In genomic region chr18:11851156-11852047, GRCh38 we compare ENCODE assay signal across 8 cellular contexts. TPM values are rescaled to one million over a fixed set of nuclear protein-coding genes. Genes with fewer than 3 reads are reported as not detected.
DNase-seq lines count a peak whose midpoint lies in the region; ATAC-seq and FAIRE-seq lines count a peak whose summit lies in the region.

CHMP1B (plus strand) TSS chr18:11851413; CDS start chr18:11851512, 99 bp downstream.

- H3K4me3 ChIP-seq in endocrine pancreas (ENCODE audit: control insufficient read depth, insufficient read depth, low read length): peak within 1 kb of the TSS; percentile 100
- peak within 1 kb of the TSS; percentile 94 for H3K4me3 ChIP-seq in mesendoderm (ENCODE audit: low read length)

- H3K27ac Mint-ChIP-seq in activated CD8-positive, alpha-beta memory T cell treated with anti-CD3 and anti-CD28 coated beads, Interleukin-2, amount 10 ng/mL, durations not matched to agents 7 days and 5 days: peak within 1 kb of the TSS; percentile 99

- H3K36me3 ChIP-seq in endocrine pancreas (ENCODE audit: control insufficient read depth, insufficient read depth, low read length) (no peaks in the 10 kb centered on the region), mesendoderm (ENCODE audit: control insufficient read depth, insufficient read depth, low read length) (no peaks in the 10 kb centered on the region)

- H3K79me1 ChIP-seq in mesendoderm (ENCODE audit: low read length): peaks cover 7% of the 10 kb centered on the region

- H3K27me3 Mint-ChIP-seq in activated CD8-positive, alpha-beta memory T cell treated with anti-CD3 and anti-CD28 coated beads, Interleukin-2, amount 10 ng/mL, durations not matched to agents 7 days and 5 days: no peaks in the 10 kb centered on the region

- peak within 1 kb of the TSS; percentile 33 for H3K27ac ChIP-seq in mesendoderm (ENCODE audit: low read depth, low read length)

- H3K4me2 ChIP-seq in mesendoderm (ENCODE audit: low read length): peak within 1 kb of the TSS; percentile 93

- H4K5ac ChIP-seq in mesendoderm (ENCODE audit: low read length): no peak within 1 kb of the TSS

- H3K4me1 Mint-ChIP-seq in activated CD8-positive, alpha-beta memory T cell treated with anti-CD3 and anti-CD28 coated beads, Interleukin-2, amount 10 ng/mL, durations not matched to agents 7 days and 5 days: peaks cover 25% of the 10 kb centered on the region

- H3K4me1 ChIP-seq in endocrine pancreas (ENCODE audit: control insufficient read depth, insufficient read depth, low read length) (peaks cover 6% of the 10 kb centered on the region), mesendoderm (ENCODE audit: control insufficient read depth, low read depth, low read length) (peaks cover 4% of the 10 kb centered on the region)

- H3K4ac ChIP-seq in mesendoderm (ENCODE audit: low read depth, low read length): peak within 1 kb of the TSS; percentile 50

- no peak within 1 kb of the TSS for H4K8ac ChIP-seq in mesendoderm (ENCODE audit: low read depth, low read length)

- peaks cover 20% of the 10 kb centered on the region for H3K79me2 ChIP-seq in mesendoderm (ENCODE audit: control insufficient read depth, insufficient read depth, low read length)

- H3K18ac ChIP-seq in mesendoderm (ENCODE audit: low read length): no peak within 1 kb of the TSS

- peaks cover 3% of the 10 kb centered on the region for H3K36me3 Mint-ChIP-seq in activated CD8-positive, alpha-beta memory T cell treated with anti-CD3 and anti-CD28 coated beads, Interleukin-2, amount 10 ng/mL, durations not matched to agents 7 days and 5 days

- peak within 1 kb of the TSS; percentile 96 for H3K56ac ChIP-seq in mesendoderm (ENCODE audit: low read length)

- peak within 1 kb of the TSS; percentile 23 for H2BK5ac ChIP-seq in mesendoderm (ENCODE audit: low read length)

- DNase-seq in COLO668 (lab: John Stamatoyannopoulos, UW; ENCODE audit: unreplicated experiment): peak; percentile 99
- DNase-seq in HTR-8/SVneo (ENCODE audit: insufficient read length, low spot score): peak; percentile 88
- peak; percentile 95 for DNase-seq in NOMO-1 treated with dmso at 0.1 percent for 144 hours (lab: John Stamatoyannopoulos, UW; ENCODE audit: unreplicated experiment)
- peak; percentile 98 for DNase-seq in activated CD8-positive, alpha-beta memory T cell treated with anti-CD3 and anti-CD28 coated beads, Interleukin-2, amount 10 ng/mL, durations not matched to agents 7 days and 5 days
- DNase-seq in mesendoderm: peak; percentile 98
- DNase-seq in stimulated activated CD8-positive, alpha-beta memory T cell treated with anti-CD3 and anti-CD28 coated beads, Interleukin-15, amount 100 ng/mL, for 1 hour (ENCODE audit: low read depth): peak; percentile 95

- H2BK120ac ChIP-seq in mesendoderm (ENCODE audit: low read depth, low read length): no peak within 1 kb of the TSS

- no CpG with 5 or more reads among the region's 67 CpGs for WGBS in mesendoderm (ENCODE audit: extremely low coverage, insufficient coverage, low lambda C conversion rate)

- no peak within 1 kb of the TSS for H2BK15ac ChIP-seq in mesendoderm (replicated peaks; ENCODE audit: low read depth)

- peak; percentile 20 for FAIRE-seq in HTR-8/SVneo (lab: Jason Lieb, UNC)

- ATAC-seq in GM21360 (IDR thresholded peaks at IDR 0.05; ENCODE audit: unreplicated experiment): peak; percentile 94
- ATAC-seq in activated CD8-positive, alpha-beta memory T cell treated with anti-CD3 and anti-CD28 coated beads, Interleukin-2, amount 10 ng/mL, durations not matched to agents 7 days and 5 days: peak; percentile 94

- H3K9me3 Mint-ChIP-seq in activated CD8-positive, alpha-beta memory T cell treated with anti-CD3 and anti-CD28 coated beads, Interleukin-2, amount 10 ng/mL, durations not matched to agents 7 days and 5 days (ENCODE audit: low read depth): no peaks in the 10 kb centered on the region

- H3K4me3 Mint-ChIP-seq in activated CD8-positive, alpha-beta memory T cell treated with anti-CD3 and anti-CD28 coated beads, Interleukin-2, amount 10 ng/mL, durations not matched to agents 7 days and 5 days: peak within 1 kb of the TSS; percentile 98

- H2AK5ac ChIP-seq in mesendoderm (ENCODE audit: low read length): no peak within 1 kb of the TSS

- H3K9ac ChIP-seq in endocrine pancreas (ENCODE audit: control insufficient read depth, insufficient read depth, low read length) (peak within 1 kb of the TSS; percentile 100), mesendoderm (ENCODE audit: low read length) (peak within 1 kb of the TSS; percentile 94)

- CTCF ChIA-PET in activated CD8-positive, alpha-beta memory T cell treated with anti-CD3 and anti-CD28 coated beads, Interleukin-2, amount 10 ng/mL, durations not matched to agents 7 days and 5 days (lab: Charles Lee): interaction anchor here (2.0 kb wide), 1 partner anchor 144 kb away, joined by 6 read pairs; no protein-coding TSS in a partner anchor

- no peak within 1 kb of the TSS for H3K23ac ChIP-seq in mesendoderm (ENCODE audit: low read length)

- no peaks in the 10 kb centered on the region for H3K9me3 ChIP-seq in endocrine pancreas (ENCODE audit: control insufficient read depth, low read length)

- no peaks in the 10 kb centered on the region for H3K27me3 ChIP-seq in endocrine pancreas (ENCODE audit: control insufficient read depth, insufficient read depth, low read length)
- H3K27me3 ChIP-seq in mesendoderm (ENCODE audit: insufficient read depth, low read length, poor library complexity): no peaks in the 10 kb centered on the region

RNA-seq across cellular contexts. Expression of gene CHMP1B, which starts in this region (rescaled TPM):
- total RNA-seq in activated CD8-positive, alpha-beta memory T cell treated with anti-CD3 and anti-CD28 coated beads, Interleukin-2, amount 10 ng/mL, durations not matched to agents 7 days and 5 days: 10 to 100 TPM; 23.4 to 27.1 TPM
- 35.3 TPM for polyA plus RNA-seq in mesendoderm (2013, experiment 1 of 2)
- polyA plus RNA-seq in mesendoderm (2013, experiment 2 of 2): 36.3 TPM

Comparison
In these comparisons a context has a peak if more than half of its experiments do, and no peak if none do; other contexts are left out.
1. Peak in every context shown above with its lines: DNase-seq, ATAC-seq, H3K4me3 ChIP-seq and H3K27ac ChIP-seq.